In genomic region chr10:98134431-98135221, GRCh38 we compare ENCODE assay signal across 8 cellular contexts. TPM values are rescaled to one million over a fixed set of nuclear protein-coding genes. Genes with fewer than 3 reads are reported as not detected.
A peak's percentile ranks its signal among the peaks of the same experiment; 100 is the strongest.
DNase-seq lines count a peak whose midpoint lies in the region; ATAC-seq and TF ChIP-seq lines count a peak whose summit lies in the region.

Gene R3HCC1L (plus strand): TSS chr10:98134657. CDS start chr10:98208115, 73,458 bp downstream.

- ATAC-seq in GM18520 (IDR thresholded peaks at IDR 0.05; ENCODE audit: unreplicated experiment): peak; percentile 76
- peak; percentile 48 for ATAC-seq in HG03060 (IDR thresholded peaks at IDR 0.05; ENCODE audit: low read depth, unreplicated experiment)

- H3K4me3 ChIP-seq in iPS-11a (ENCODE audit: low read depth, low read length): peak within 1 kb of the TSS; percentile 91
- peak within 1 kb of the TSS; percentile 95 for H3K4me3 ChIP-seq in skeletal muscle cell (ENCODE audit: low read depth, low read length)

- no peak for TF ChIP-seq CTCF in brain (conservative IDR thresholded peaks at IDR 0.05)

- peaks cover 46% of the 10 kb centered on the region for H3K4me1 Mint-ChIP-seq in brain

- DNase-seq in A172 (ENCODE audit: low spot score) (peak; percentile 81), NCI-H2107 treated with DMSO at 0.1 percent for 48 hours (lab: John Stamatoyannopoulos, UW; ENCODE audit: unreplicated experiment) (peak; percentile 78), UCSD-AML1 (lab: John Stamatoyannopoulos, UW; ENCODE audit: unreplicated experiment) (peak; percentile 93), skeletal muscle cell (ENCODE audit: low read depth) (peak; percentile 39)

- peaks cover 0 to 14% (median 11%) of the 10 kb centered on the region in 5 experiments for H3K9me3 Mint-ChIP-seq in brain

- H3K4me3 Mint-ChIP-seq in brain: peak within 1 kb of the TSS; percentile 80 to 91 (median 87)

- H3K36me3 Mint-ChIP-seq in brain: no peaks in the 10 kb centered on the region

- peak within 1 kb of the TSS; percentile 68 to 98 (median 90) for H3K27ac Mint-ChIP-seq in brain

- H3K27me3 Mint-ChIP-seq in brain: peaks cover 3% of the 10 kb centered on the region

RNA-seq across cellular contexts. Expression of gene R3HCC1L, which starts in this region (rescaled TPM):
- 9.8 and 13.0 TPM in 2 replicates for total RNA-seq in A172 (2014; rRNA removed; shearing (Covaris generic))
- 3.2 TPM for polyA plus RNA-seq in brain (ENCODE audit: insufficient read depth, low read depth, low replicate concordance)

Comparison
In these comparisons a context has a peak if more than half of its experiments do, and no peak if none do; other contexts are left out.
1. Peak in every context shown above with its lines: DNase-seq, ATAC-seq and H3K4me3 ChIP-seq.
2. DNase-seq: peak in every context shown above with its lines; median percentile 93 in UCSD-AML1; 81 in A172; 78 in NCI-H2107 treated with DMSO at 0.1 percent for 48 hours; 39 in skeletal muscle cell.